ENCODE assay signal across 8 cellular contexts in the genomic region with DNA sequence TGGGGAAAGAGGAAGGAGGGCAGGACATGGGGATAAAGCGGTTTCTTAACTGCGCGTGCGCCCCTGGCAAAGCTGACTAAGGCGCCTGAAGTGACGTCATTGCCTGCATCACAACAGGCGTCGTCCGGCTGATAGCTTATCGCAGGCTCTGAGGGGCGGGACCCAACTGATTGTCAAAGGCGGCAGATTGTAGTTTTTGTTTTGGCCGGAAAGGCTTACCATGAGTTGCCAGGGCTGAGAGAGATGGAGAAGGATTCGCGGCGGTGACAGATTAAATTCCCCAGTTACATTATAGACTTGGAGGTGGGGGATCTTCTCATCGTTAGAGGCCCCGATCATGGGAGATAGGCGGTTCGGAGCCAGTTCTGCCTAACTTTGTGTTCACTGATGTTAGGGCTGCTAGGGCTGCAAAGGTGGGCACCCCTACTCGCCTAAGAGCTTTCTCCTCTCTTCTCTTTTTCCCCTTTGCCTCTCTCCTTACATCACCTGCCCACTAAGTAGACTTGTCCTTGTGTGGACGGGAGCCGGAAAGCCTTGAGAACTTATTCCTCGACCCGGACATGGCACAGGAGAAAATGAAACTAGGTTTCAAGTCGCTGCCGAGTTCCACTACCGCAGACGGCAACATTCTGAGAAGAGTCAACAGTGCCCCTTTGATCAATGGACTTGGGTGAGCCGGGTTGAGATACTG. TPM values are rescaled to one million over a fixed set of nuclear protein-coding genes. Genes with fewer than 3 reads are reported as not detected.
DNase-seq lines count a peak whose midpoint lies in the region; ATAC-seq and TF ChIP-seq lines count a peak whose summit lies in the region.

No MANE protein-coding gene starts in this region.

- TF ChIP-seq POLR2A in NB4 (IDR thresholded peaks at IDR 0.05; ENCODE audit: extremely low read depth, insufficient read length) (peak; percentile 43), suprapubic skin (IDR thresholded peaks at IDR 0.05) (no peak)

- TF ChIP-seq CTCF in NB4 (IDR thresholded peaks at IDR 0.05; ENCODE audit: low read depth, low read length): no peak
- no peak for TF ChIP-seq CTCF in suprapubic skin (IDR thresholded peaks at IDR 0.05)

- peaks cover 2% of the 10 kb centered on the region for H3K4me1 ChIP-seq in suprapubic skin

- H3K36me3 ChIP-seq in SK-N-MC (ENCODE audit: insufficient read depth, low read length) (no peaks in the 10 kb centered on the region), suprapubic skin (no peaks in the 10 kb centered on the region)

- peak; percentile 96 for DNase-seq in NB4 (ENCODE audit: low read depth)
- DNase-seq in SK-N-MC (ENCODE audit: low read depth, low spot score): peak; percentile 45
- peak; percentile 85 for DNase-seq in activated naive CD4-positive, alpha-beta T cell treated with anti-CD3 and anti-CD28 coated beads, Interleukin-2, amount 50 U/mL, for 16 hours
- DNase-seq in globus pallidus (ENCODE audit: low spot score): peak; percentile 82
- DNase-seq in occipital lobe (lab: John Stamatoyannopoulos, UW): peak; percentile 57
- peak; percentile 92 for DNase-seq in suprapubic skin (ENCODE audit: low spot score in 2 of 2)

- H3K27ac ChIP-seq in SK-N-MC: no peak overlapping the region
- peak overlapping the region; percentile 68 for H3K27ac ChIP-seq in suprapubic skin

- no peak for TF ChIP-seq EP300 in suprapubic skin (IDR thresholded peaks at IDR 0.05)

- H3K9me3 ChIP-seq in SK-N-MC (ENCODE audit: low read depth, low read length): no peaks in the 10 kb centered on the region
- no peaks in the 10 kb centered on the region for H3K9me3 ChIP-seq in suprapubic skin

- WGBS in suprapubic skin: 31% methylated on average over 27 of the region's 30 CpGs

- H3K9ac ChIP-seq in SK-N-MC (ENCODE audit: insufficient read length): no peak overlapping the region

- peak; percentile 84 for ATAC-seq in HG02571 (IDR thresholded peaks at IDR 0.05; ENCODE audit: unreplicated experiment)

- no peaks in the 10 kb centered on the region for H3K27me3 ChIP-seq in suprapubic skin

- H3K4me3 ChIP-seq in GM08714 (ENCODE audit: low read length) (peak overlapping the region; percentile 80), NB4 (ENCODE audit: low read depth, low read length) (peak overlapping the region; percentile 94), SK-N-MC (peak overlapping the region; percentile 67), suprapubic skin (peak overlapping the region; percentile 60)

RNA-seq across cellular contexts. Expression of a gene that starts 10.2 kb away (rescaled TPM):
- total RNA-seq in occipital lobe: 4.8 TPM
- 10 to 100 TPM; 11.6 to 26.5 (median 18.3) TPM for total RNA-seq in suprapubic skin

Comparison
In these comparisons a context has a peak if more than half of its experiments do, and no peak if none do; other contexts are left out.
1. DNase-seq: peak in every context shown above with its lines; median percentile 96 in NB4; 92 in suprapubic skin; 85 in activated naive CD4-positive, alpha-beta T cell treated with anti-CD3 and anti-CD28 coated beads, Interleukin-2, amount 50 U/mL, for 16 hours; 82 in globus pallidus; 57 in occipital lobe; 45 in SK-N-MC.